1 cellular context compared by ENCODE assay signal in the genomic region with DNA sequence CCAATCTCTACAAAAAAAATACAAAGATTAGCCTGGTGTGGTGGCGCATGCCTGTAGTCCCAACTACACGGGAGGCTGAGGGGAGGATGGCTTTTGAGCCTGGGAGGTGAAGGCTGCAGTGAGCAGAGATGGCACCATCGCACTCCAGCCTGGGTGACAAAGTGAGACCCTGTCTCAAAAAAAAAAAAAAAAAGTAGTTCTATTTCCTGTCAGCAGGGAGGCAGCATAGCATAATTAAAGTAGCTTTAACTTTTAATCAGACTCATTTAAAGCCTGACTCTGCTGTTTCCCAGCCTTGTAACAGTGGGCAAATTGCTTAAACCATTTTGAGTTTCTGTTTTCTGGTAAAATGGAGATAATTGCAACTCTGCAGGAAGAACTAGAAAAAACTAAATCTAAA.
TF ChIP-seq lines count a peak whose summit lies in the region.

No MANE protein-coding gene starts in this region.

TF ChIP-seq in WTC11, 78 proteins besides CTCF, POLR2A, EP300 and RAD21 (continued from another document):
- TF ChIP-seq, protein P1, sequence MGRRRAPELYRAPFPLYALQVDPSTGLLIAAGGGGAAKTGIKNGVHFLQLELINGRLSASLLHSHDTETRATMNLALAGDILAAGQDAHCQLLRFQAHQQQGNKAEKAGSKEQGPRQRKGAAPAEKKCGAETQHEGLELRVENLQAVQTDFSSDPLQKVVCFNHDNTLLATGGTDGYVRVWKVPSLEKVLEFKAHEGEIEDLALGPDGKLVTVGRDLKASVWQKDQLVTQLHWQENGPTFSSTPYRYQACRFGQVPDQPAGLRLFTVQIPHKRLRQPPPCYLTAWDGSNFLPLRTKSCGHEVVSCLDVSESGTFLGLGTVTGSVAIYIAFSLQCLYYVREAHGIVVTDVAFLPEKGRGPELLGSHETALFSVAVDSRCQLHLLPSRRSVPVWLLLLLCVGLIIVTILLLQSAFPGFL (CRISPR knock-in tag; IDR thresholded peaks at IDR 0.05; ENCODE audit: borderline replicate concordance), result no peak
- no peak for TF ChIP-seq ATF1 (CRISPR knock-in tag; IDR thresholded peaks at IDR 0.05)
